Comparison of ENCODE assay signal across 1 cellular context in the genomic region with DNA sequence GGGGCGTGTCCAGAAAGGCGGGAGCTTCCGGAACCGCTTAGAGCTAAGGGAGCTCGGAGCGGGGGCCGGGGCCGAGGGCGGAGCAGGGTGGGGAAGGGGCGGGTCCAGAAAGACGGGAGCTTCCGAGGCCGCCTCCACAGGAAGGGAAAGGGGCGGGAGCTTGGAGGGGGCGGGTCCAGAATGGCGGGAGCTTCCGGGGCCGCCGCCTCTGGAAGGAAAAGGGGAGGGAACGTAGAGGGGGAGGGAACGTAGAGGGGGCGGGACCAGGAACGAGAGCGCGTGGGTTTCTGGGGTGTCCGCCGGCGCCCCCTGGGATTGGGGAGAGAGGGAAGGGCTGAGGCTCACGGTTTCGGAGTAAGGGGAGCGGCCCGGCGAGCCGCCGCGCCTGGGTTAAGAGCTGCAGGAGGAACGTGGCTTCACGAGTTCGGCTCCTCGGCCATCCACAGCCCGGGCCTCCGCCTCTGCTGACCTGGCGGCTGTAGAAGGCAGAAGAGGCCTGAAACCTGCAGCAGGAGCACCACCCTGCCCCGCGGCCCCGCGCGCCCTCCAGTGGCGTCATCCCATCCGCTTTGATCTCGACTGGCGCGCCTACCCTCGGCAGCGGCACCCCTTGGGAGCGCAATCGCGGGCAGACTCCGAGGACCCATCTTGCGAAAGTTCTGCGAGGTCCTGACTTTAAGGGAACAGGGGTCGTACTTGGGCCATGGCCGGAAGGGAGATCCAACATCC.
TF ChIP-seq lines count a peak whose summit lies in the region.

No MANE protein-coding gene starts in this region.

TF ChIP-seq in A549, 52 proteins besides CTCF, POLR2A, EP300 and RAD21 (continued from another document):
- TF ChIP-seq, protein P1, sequence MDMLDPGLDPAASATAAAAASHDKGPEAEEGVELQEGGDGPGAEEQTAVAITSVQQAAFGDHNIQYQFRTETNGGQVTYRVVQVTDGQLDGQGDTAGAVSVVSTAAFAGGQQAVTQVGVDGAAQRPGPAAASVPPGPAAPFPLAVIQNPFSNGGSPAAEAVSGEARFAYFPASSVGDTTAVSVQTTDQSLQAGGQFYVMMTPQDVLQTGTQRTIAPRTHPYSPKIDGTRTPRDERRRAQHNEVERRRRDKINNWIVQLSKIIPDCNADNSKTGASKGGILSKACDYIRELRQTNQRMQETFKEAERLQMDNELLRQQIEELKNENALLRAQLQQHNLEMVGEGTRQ (IDR thresholded peaks at IDR 0.05): no peak
- no peak for TF ChIP-seq CHD4 (IDR thresholded peaks at IDR 0.05; ENCODE audit: borderline replicate concordance)
- TF ChIP-seq, protein P2, sequence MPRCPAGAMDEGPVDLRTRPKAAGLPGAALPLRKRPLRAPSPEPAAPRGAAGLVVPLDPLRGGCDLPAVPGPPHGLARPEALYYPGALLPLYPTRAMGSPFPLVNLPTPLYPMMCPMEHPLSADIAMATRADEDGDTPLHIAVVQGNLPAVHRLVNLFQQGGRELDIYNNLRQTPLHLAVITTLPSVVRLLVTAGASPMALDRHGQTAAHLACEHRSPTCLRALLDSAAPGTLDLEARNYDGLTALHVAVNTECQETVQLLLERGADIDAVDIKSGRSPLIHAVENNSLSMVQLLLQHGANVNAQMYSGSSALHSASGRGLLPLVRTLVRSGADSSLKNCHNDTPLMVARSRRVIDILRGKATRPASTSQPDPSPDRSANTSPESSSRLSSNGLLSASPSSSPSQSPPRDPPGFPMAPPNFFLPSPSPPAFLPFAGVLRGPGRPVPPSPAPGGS (IDR thresholded peaks at IDR 0.05): peak; percentile 60; the same call in 1 of the 3 replicates
- no peak for TF ChIP-seq RARB (CRISPR knock-in tag; IDR thresholded peaks at IDR 0.05)
- no peak for TF ChIP-seq ZNF302 (CRISPR knock-in tag; IDR thresholded peaks at IDR 0.05)
- TF ChIP-seq NR3C1 (IDR thresholded peaks at IDR 0.05): no peak
- 0 out of 2 replicates have a peak, but pooled peaks have one; percentile 24 for TF ChIP-seq HOXB5 (CRISPR knock-in tag; IDR thresholded peaks at IDR 0.05)
- peak; percentile 67; the same call in 1 of the 2 replicates for TF ChIP-seq PHF8 (IDR thresholded peaks at IDR 0.05; ENCODE audit: borderline replicate concordance, low read depth)
- TF ChIP-seq EHF (CRISPR knock-in tag; IDR thresholded peaks at IDR 0.05): no peak
- no peak for TF ChIP-seq SREBF2 (IDR thresholded peaks at IDR 0.05)
- TF ChIP-seq BHLHE40 (IDR thresholded peaks at IDR 0.05; ENCODE audit: low read depth, low read length): no peak
- TF ChIP-seq RNF2 (IDR thresholded peaks at IDR 0.05; ENCODE audit: borderline replicate concordance, low read depth): no peak
- TF ChIP-seq E2F6 (IDR thresholded peaks at IDR 0.05; ENCODE audit: borderline replicate concordance, low read depth): peak; percentile 51; the same call in 1 of the 2 replicates
- TF ChIP-seq NFE2L2 (conservative IDR thresholded peaks at IDR 0.05; ENCODE audit: low read length): no peak
- TF ChIP-seq POLR2AphosphoS2 (conservative IDR thresholded peaks at IDR 0.05; ENCODE audit: low read length): no peak
- TF ChIP-seq CBX8 (IDR thresholded peaks at IDR 0.05): no peak
- TF ChIP-seq FOXS1 (CRISPR knock-in tag; IDR thresholded peaks at IDR 0.05): no peak
- no peak for TF ChIP-seq ZSCAN20 (CRISPR knock-in tag; IDR thresholded peaks at IDR 0.05)
- TF ChIP-seq HMGXB4 (CRISPR knock-in tag; IDR thresholded peaks at IDR 0.05; ENCODE audit: borderline replicate concordance): no peak
- no peak for TF ChIP-seq FOSB (CRISPR knock-in tag; IDR thresholded peaks at IDR 0.05)
- TF ChIP-seq REST (IDR thresholded peaks at IDR 0.05): no peak
- TF ChIP-seq, protein P3, sequence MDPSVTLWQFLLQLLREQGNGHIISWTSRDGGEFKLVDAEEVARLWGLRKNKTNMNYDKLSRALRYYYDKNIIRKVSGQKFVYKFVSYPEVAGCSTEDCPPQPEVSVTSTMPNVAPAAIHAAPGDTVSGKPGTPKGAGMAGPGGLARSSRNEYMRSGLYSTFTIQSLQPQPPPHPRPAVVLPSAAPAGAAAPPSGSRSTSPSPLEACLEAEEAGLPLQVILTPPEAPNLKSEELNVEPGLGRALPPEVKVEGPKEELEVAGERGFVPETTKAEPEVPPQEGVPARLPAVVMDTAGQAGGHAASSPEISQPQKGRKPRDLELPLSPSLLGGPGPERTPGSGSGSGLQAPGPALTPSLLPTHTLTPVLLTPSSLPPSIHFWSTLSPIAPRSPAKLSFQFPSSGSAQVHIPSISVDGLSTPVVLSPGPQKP (IDR thresholded peaks at IDR 0.05; ENCODE audit: low read depth, low read length): no peak
- no peak for TF ChIP-seq FOSL2 (IDR thresholded peaks at IDR 0.05)
- peak; percentile 39; the same call in 1 of the 2 replicates for TF ChIP-seq FOSL2 (CRISPR knock-in tag; IDR thresholded peaks at IDR 0.05)
- no peak for TF ChIP-seq EHMT2 (IDR thresholded peaks at IDR 0.05; ENCODE audit: low read depth)
- no peak for TF ChIP-seq KDM1A (IDR thresholded peaks at IDR 0.05; ENCODE audit: low read depth)
TF ChIP-seq in A549: peak in this region for 13.
